ENCODE assay signal across 9 cellular contexts in genomic region chr4:87944967-87945366, GRCh38.
"Had no signal": no experiment of that assay in that cellular context is flagged by ENCODE, and none has a peak within 500 bp of the region (broad histone marks: within the 10 kb centered on the region; RNA-seq: fewer than 3 reads in every experiment).

No MANE protein-coding gene starts in this region.

- H3K4me3 ChIP-seq: GM23248 had no signal

- H3K4me2 ChIP-seq: KMS-11 had no signal

- H3K27ac Mint-ChIP-seq: H9 had no signal

- H3K27ac ChIP-seq: GM23248, KMS-11 had no signal

- FAIRE-seq: H54, HTR-8/SVneo had no signal

- H3K9ac ChIP-seq: GM23248, KMS-11 had no signal

- DNase-seq: GM23248, GOT3, H9, HCEC 1CT, IMR-90, KBM-7 had no signal

- H3K4me3 Mint-ChIP-seq: H9 had no signal

- H2AFZ ChIP-seq: GM23248 had no signal
